8 cellular contexts compared by ENCODE assay signal in genomic region chr5:168268949-168269943, GRCh38. TPM values are rescaled to one million over a fixed set of nuclear protein-coding genes. Genes with fewer than 3 reads are reported as not detected.
DNase-seq lines count a peak whose midpoint lies in the region; ATAC-seq and TF ChIP-seq lines count a peak whose summit lies in the region.

No MANE protein-coding gene starts in this region.

- H3K4me1 ChIP-seq in mucosa of descending colon (ENCODE audit: low read depth), result peaks cover 18% of the 10 kb centered on the region

- H3K4me3 ChIP-seq in epithelial cell of esophagus (ENCODE audit: low read length), result peak overlapping the region; percentile 36
- no peak overlapping the region for H3K4me3 ChIP-seq in mucosa of descending colon

- intact Hi-C loops in mucosa of descending colon (cut with DNase I, micrococcal nuclease), result no loop called here

- ATAC-seq in GM21390 (IDR thresholded peaks at IDR 0.05; ENCODE audit: unreplicated experiment), result peak; percentile 94
- ATAC-seq in mucosa of descending colon, result peak; percentile 89

- TF ChIP-seq CTCF in epithelial cell of esophagus (IDR thresholded peaks at IDR 0.05; ENCODE audit: insufficient read depth, low read depth, low read length, missing control alignments), result peak; percentile 87
- peak; percentile 81 for TF ChIP-seq CTCF in mucosa of descending colon (IDR thresholded peaks at IDR 0.05)

- no peaks in the 10 kb centered on the region for H3K36me3 ChIP-seq in mucosa of descending colon (ENCODE audit: low read depth)

- in situ Hi-C loops in Caki2 (cut with HindIII; ENCODE audit: low pct_unique_long_range_greater_than_20kb, low sequenced_read_pairs), result no loop called here

- no peaks in the 10 kb centered on the region for H3K9me3 ChIP-seq in mucosa of descending colon

- peak; percentile 98 for DNase-seq in Caki2 (ENCODE audit: low read depth)
- DNase-seq in HT1080 (ENCODE audit: low read depth), result peak; percentile 92
- DNase-seq in NOMO-1 (lab: John Stamatoyannopoulos, UW; ENCODE audit: unreplicated experiment in 2 of 2), result peak; percentile 64 to 67
- DNase-seq in activated CD8-positive, alpha-beta memory T cell treated with anti-CD3 and anti-CD28 coated beads, Interleukin-2, amount 50 U/mL, for 24 hours (ENCODE audit: extremely low read depth), result peak; percentile 15
- DNase-seq in epithelial cell of esophagus (ENCODE audit: low read depth), result peak; percentile 89
- DNase-seq in mucosa of descending colon, result peak; percentile 85 to 93 (median 87)
- peak; percentile 25 to 32 for DNase-seq in stimulated activated CD8-positive, alpha-beta memory T cell treated with anti-CD3 and anti-CD28 coated beads, Interleukin-2, amount 100 ng/mL, for 1 hour (ENCODE audit: low read depth in 2 of 2)

RNA-seq across cellular contexts. Expression of gene WWC1, which starts 22.2 kb away (rescaled TPM):
- 98.5 and 102 TPM in 2 replicates for total RNA-seq in Caki2 (2014; rRNA removed; shearing (Covaris generic); ENCODE audit: low replicate concordance)
- total RNA-seq in HT1080 (2014; rRNA removed; shearing (Covaris generic)), result 48.7 and 52.8 TPM in 2 replicates
- polyA plus RNA-seq in HT1080 (2015; cell fraction: cytosol; rRNA removed), result 22.7 and 24.4 TPM in 2 replicates
- polyA plus RNA-seq in HT1080 (2015; cell fraction: nucleus; rRNA removed), result 17.7 and 19.2 TPM in 2 replicates
- total RNA-seq in mucosa of descending colon, result 10 to 100 TPM; 14.7 to 37.0 (median 17.2) TPM

Comparison
In these comparisons a context has a peak if more than half of its experiments do, and no peak if none do; other contexts are left out.
1. DNase-seq: peak in every context shown above with its lines; median percentile 98 in Caki2; 92 in HT1080; 89 in epithelial cell of esophagus; 87 in mucosa of descending colon; 66 in NOMO-1; 28 in stimulated activated CD8-positive, alpha-beta memory T cell treated with anti-CD3 and anti-CD28 coated beads, Interleukin-2, amount 100 ng/mL, for 1 hour; 15 in activated CD8-positive, alpha-beta memory T cell treated with anti-CD3 and anti-CD28 coated beads, Interleukin-2, amount 50 U/mL, for 24 hours.